In genomic region chr5:120160120-120160895, GRCh38 we compare ENCODE assay signal across 17 cellular contexts.
DNase-seq lines count a peak whose midpoint lies in the region; ATAC-seq and TF ChIP-seq lines count a peak whose summit lies in the region.
"Had no signal": no experiment of that assay in that cellular context is flagged by ENCODE, and none has a peak within 500 bp of the region (broad histone marks: within the 10 kb centered on the region; RNA-seq: fewer than 3 reads in every experiment).

No MANE protein-coding gene starts in this region.

- TF ChIP-seq POLR2A in GM18505 (IDR thresholded peaks at IDR 0.05; ENCODE audit: borderline replicate concordance, extremely low read depth, insufficient read depth, insufficient read length): no peak

- no peaks in the 10 kb centered on the region for H3K4me1 Mint-ChIP-seq in activated naive CD8-positive, alpha-beta T cell treated with anti-CD3 and anti-CD28 coated beads for 36 hours
- peaks cover 3% of the 10 kb centered on the region for H3K4me1 Mint-ChIP-seq in activated T-helper 2 cell treated with anti-CD3 and anti-CD28 coated beads, Interferon-gamma antibody, Interleukin-2, Interleukin-4, amounts not matched to agents 10 μg/mL and 5 μg/mL and 100 μg/mL, durations not matched to agents 14 hours and 24 hours and 36 hours (ENCODE audit: low read depth)
- H3K4me1 Mint-ChIP-seq: stimulated activated naive CD8-positive, alpha-beta T cell treated with anti-CD3 and anti-CD28 coated beads, Interleukin-15, amount 100 ng/mL, for 72 hours had no signal

- no peaks in the 10 kb centered on the region for H3K9me3 Mint-ChIP-seq in activated naive CD8-positive, alpha-beta T cell treated with anti-CD3 and anti-CD28 coated beads for 36 hours
- no peaks in the 10 kb centered on the region for H3K9me3 Mint-ChIP-seq in activated T-helper 2 cell treated with anti-CD3 and anti-CD28 coated beads, Interferon-gamma antibody, Interleukin-2, Interleukin-4, amounts not matched to agents 10 μg/mL and 5 μg/mL and 100 μg/mL, durations not matched to agents 14 hours and 24 hours and 36 hours
- H3K9me3 Mint-ChIP-seq: stimulated activated naive CD8-positive, alpha-beta T cell treated with anti-CD3 and anti-CD28 coated beads, Interleukin-15, amount 100 ng/mL, for 72 hours had no signal

- DNase-seq in NCI-H460 (ENCODE audit: extremely low read depth, low read depth): peak; percentile 41
- DNase-seq in epithelial cell of prostate (ENCODE audit: low read depth, low spot score): peak; percentile 84
- no peak for DNase-seq in activated naive CD8-positive, alpha-beta T cell treated with anti-CD3 and anti-CD28 coated beads for 36 hours
- DNase-seq in hypothalamus (lab: John Stamatoyannopoulos, UW): no peak
- DNase-seq in activated T-helper 2 cell treated with anti-CD3 and anti-CD28 coated beads, Interferon-gamma antibody, Interleukin-2, Interleukin-4, amounts not matched to agents 10 μg/mL and 5 μg/mL and 100 μg/mL, durations not matched to agents 14 hours and 24 hours and 36 hours (ENCODE audit: low spot score): no peak
- DNase-seq: activated T-cell treated with anti-CD3 and anti-CD28 coated beads, Interleukin-2, amount 50 U/mL, for 4 hours; adrenal gland; colonic mucosa; GDM1; left cardiac atrium; mucosa of descending colon; pancreas; stimulated activated CD4-positive, alpha-beta T cell treated with anti-CD3 and anti-CD28 coated beads, Interleukin-12 subunit alpha, Interleukin-12 subunit beta, amount 100 ng/mL, for 4 hours; stimulated activated naive CD8-positive, alpha-beta T cell treated with anti-CD3 and anti-CD28 coated beads, Interleukin-15, amount 100 ng/mL, for 72 hours had no signal

- intact Hi-C loops in activated T-helper 2 cell treated with anti-CD3 and anti-CD28 coated beads, Interferon-gamma antibody, Interleukin-2, Interleukin-4, amounts not matched to agents 10 μg/mL and 5 μg/mL and 100 μg/mL, durations not matched to agents 14 hours and 24 hours and 36 hours (cut with micrococcal nuclease): no loop called here

- H3K4me1 ChIP-seq in HEK293 (ENCODE audit: control insufficient read depth, insufficient read depth, low read length): no peaks in the 10 kb centered on the region
- H3K4me1 ChIP-seq: adrenal gland, colonic mucosa, pancreas had no signal

- H3K36me3 ChIP-seq in HEK293 (ENCODE audit: control insufficient read depth in 2 of 2, insufficient read depth in 1 of 2, low read length in 2 of 2): no peaks in the 10 kb centered on the region
- H3K36me3 ChIP-seq: adrenal gland, colonic mucosa, pancreas had no signal

- H3K27ac ChIP-seq in HEK293 (ENCODE audit: extremely low read depth, low read depth, low read length) (no peak overlapping the region), epithelial cell of prostate (peak overlapping the region; percentile 64)
- H3K27ac ChIP-seq: adrenal gland, colonic mucosa, pancreas had no signal

- no peak overlapping the region for H3K27ac Mint-ChIP-seq in activated naive CD8-positive, alpha-beta T cell treated with anti-CD3 and anti-CD28 coated beads for 36 hours
- no peak overlapping the region for H3K27ac Mint-ChIP-seq in activated T-helper 2 cell treated with anti-CD3 and anti-CD28 coated beads, Interferon-gamma antibody, Interleukin-2, Interleukin-4, amounts not matched to agents 10 μg/mL and 5 μg/mL and 100 μg/mL, durations not matched to agents 14 hours and 24 hours and 36 hours
- H3K27ac Mint-ChIP-seq: stimulated activated naive CD8-positive, alpha-beta T cell treated with anti-CD3 and anti-CD28 coated beads, Interleukin-15, amount 100 ng/mL, for 72 hours had no signal

- ATAC-seq in GM18505 (IDR thresholded peaks at IDR 0.05; ENCODE audit: unreplicated experiment): no peak
- ATAC-seq: activated T-cell treated with anti-CD3 and anti-CD28 coated beads, Interleukin-2, amount 50 U/mL, for 4 hours; left cardiac atrium; mucosa of descending colon; pancreas; stimulated activated naive CD8-positive, alpha-beta T cell treated with anti-CD3 and anti-CD28 coated beads, Interleukin-15, amount 100 ng/mL, for 72 hours had no signal

- H3K4me3 Mint-ChIP-seq in activated naive CD8-positive, alpha-beta T cell treated with anti-CD3 and anti-CD28 coated beads for 36 hours: no peak overlapping the region
- H3K4me3 Mint-ChIP-seq in activated T-helper 2 cell treated with anti-CD3 and anti-CD28 coated beads, Interferon-gamma antibody, Interleukin-2, Interleukin-4, amounts not matched to agents 10 μg/mL and 5 μg/mL and 100 μg/mL, durations not matched to agents 14 hours and 24 hours and 36 hours (ENCODE audit: low read depth): no peak overlapping the region
- H3K4me3 Mint-ChIP-seq: activated T-cell treated with anti-CD3 and anti-CD28 coated beads, Interleukin-2, amount 50 U/mL, for 4 hours; stimulated activated naive CD8-positive, alpha-beta T cell treated with anti-CD3 and anti-CD28 coated beads, Interleukin-15, amount 100 ng/mL, for 72 hours had no signal

- no peak for TF ChIP-seq CTCF in HEK293 (tag by site-specific recombination; IDR thresholded peaks at IDR 0.05)

- POLR2A ChIA-PET in HEK293 (lab: Yijun Ruan, JAX): no interaction called here

- H3K27me3 Mint-ChIP-seq in activated naive CD8-positive, alpha-beta T cell treated with anti-CD3 and anti-CD28 coated beads for 36 hours: no peaks in the 10 kb centered on the region
- H3K27me3 Mint-ChIP-seq in activated T-helper 2 cell treated with anti-CD3 and anti-CD28 coated beads, Interferon-gamma antibody, Interleukin-2, Interleukin-4, amounts not matched to agents 10 μg/mL and 5 μg/mL and 100 μg/mL, durations not matched to agents 14 hours and 24 hours and 36 hours (ENCODE audit: low read depth): no peaks in the 10 kb centered on the region
- H3K27me3 Mint-ChIP-seq: stimulated activated naive CD8-positive, alpha-beta T cell treated with anti-CD3 and anti-CD28 coated beads, Interleukin-15, amount 100 ng/mL, for 72 hours had no signal

- no peaks in the 10 kb centered on the region for H3K36me3 Mint-ChIP-seq in activated naive CD8-positive, alpha-beta T cell treated with anti-CD3 and anti-CD28 coated beads for 36 hours
- H3K36me3 Mint-ChIP-seq in activated T-helper 2 cell treated with anti-CD3 and anti-CD28 coated beads, Interferon-gamma antibody, Interleukin-2, Interleukin-4, amounts not matched to agents 10 μg/mL and 5 μg/mL and 100 μg/mL, durations not matched to agents 14 hours and 24 hours and 36 hours (ENCODE audit: low read depth): no peaks in the 10 kb centered on the region

- no peaks in the 10 kb centered on the region for H3K9me3 ChIP-seq in HEK293 (ENCODE audit: control insufficient read depth, insufficient read depth, low read depth, low read length)
- H3K9me3 ChIP-seq: adrenal gland, colonic mucosa, mucosa of descending colon, pancreas had no signal

- no peak overlapping the region for H3K4me3 ChIP-seq in HEK293 (ENCODE audit: low read depth, low read length)
- H3K4me3 ChIP-seq: adrenal gland, colonic mucosa, hepatocyte, mucosa of descending colon, pancreas had no signal

- CTCF ChIA-PET in HEK293 (lab: Yijun Ruan, JAX): no interaction called here

TF ChIP-seq in HEK293, 187 proteins besides CTCF, POLR2A, EP300 and RAD21 (continues in another document):
- TF ChIP-seq FEZF1 (tag by site-specific recombination; IDR thresholded peaks at IDR 0.05) (0 out of 2 replicates have a peak, but pooled peaks have one; percentile 5), REST (tag by site-specific recombination; IDR thresholded peaks at IDR 0.05) (no peak), EGR2 (tag by site-specific recombination; IDR thresholded peaks at IDR 0.05; ENCODE audit: low read depth) (no peak), ZNF76 (tag by site-specific recombination; IDR thresholded peaks at IDR 0.05; ENCODE audit: borderline replicate concordance, low read depth) (no peak), SP3 (tag by site-specific recombination; IDR thresholded peaks at IDR 0.05) (peak; percentile 29; the same call in 1 of the 2 replicates), WT1 (tag by site-specific recombination; IDR thresholded peaks at IDR 0.05) (peak; percentile 47), ZNF433 (tag by site-specific recombination; IDR thresholded peaks at IDR 0.05; ENCODE audit: low read depth) (no peak), ZNF843 (tag by site-specific recombination; IDR thresholded peaks at IDR 0.05) (0 out of 2 replicates have a peak, but pooled peaks have one; percentile 27), ZNF629 (tag by site-specific recombination; IDR thresholded peaks at IDR 0.05) (peak; percentile 58; the same call in 1 of the 2 replicates)

Comparison
In these comparisons a context has a peak if more than half of its experiments do, and no peak if none do; other contexts are left out.
1. DNase-seq: peak in NCI-H460 (single experiment) and epithelial cell of prostate (single experiment); none in activated naive CD8-positive, alpha-beta T cell treated with anti-CD3 and anti-CD28 coated beads for 36 hours (single experiment), hypothalamus (0 of 51) and activated T-helper 2 cell treated with anti-CD3 and anti-CD28 coated beads, Interferon-gamma antibody, Interleukin-2, Interleukin-4, amounts not matched to agents 10 μg/mL and 5 μg/mL and 100 μg/mL, durations not matched to agents 14 hours and 24 hours and 36 hours (single experiment).